9 cellular contexts compared by ENCODE assay signal in the genomic region with DNA sequence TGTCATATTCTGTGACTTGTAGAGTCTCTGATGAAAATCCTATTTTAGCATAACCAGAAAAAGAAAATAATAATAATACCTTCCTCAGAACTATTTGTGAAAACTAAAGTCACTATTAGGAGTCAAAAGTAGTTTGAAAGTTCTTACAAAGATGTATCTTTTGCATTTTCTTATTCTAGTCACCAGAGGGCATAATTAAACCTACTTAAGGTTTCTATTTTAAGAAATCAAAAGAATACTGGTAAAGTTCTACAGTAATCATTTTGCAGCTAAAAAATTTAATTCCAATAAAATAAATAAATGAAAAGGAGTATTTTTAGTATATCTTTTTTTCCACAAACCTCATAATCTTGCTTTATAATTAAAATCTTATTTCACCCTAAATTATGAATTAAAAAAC. TPM values are rescaled to one million over a fixed set of nuclear protein-coding genes. Genes with fewer than 3 reads are reported as not detected.
DNase-seq lines count a peak whose midpoint lies in the region; ATAC-seq, FAIRE-seq and TF ChIP-seq lines count a peak whose summit lies in the region.
"Had no signal": no experiment of that assay in that cellular context is flagged by ENCODE, and none has a peak within 500 bp of the region (broad histone marks: within the 10 kb centered on the region; RNA-seq: fewer than 3 reads in every experiment).

No MANE protein-coding gene starts in this region.

- H3K79me2 ChIP-seq in fibroblast of lung (ENCODE audit: control insufficient read depth, insufficient read depth, low read length), result no peaks in the 10 kb centered on the region

- H3K4me1 ChIP-seq in A673 (ENCODE audit: insufficient read depth, low read length, poor library complexity, severe bottlenecking) (no peaks in the 10 kb centered on the region), fibroblast of lung (ENCODE audit: control insufficient read depth, extremely low read depth, insufficient read depth, low read length) (no peaks in the 10 kb centered on the region)

- H3K27me3 ChIP-seq in A673 (replicated peaks; ENCODE audit: insufficient read depth, low read depth, low read length, poor library complexity) (no peaks in the 10 kb centered on the region), fibroblast of lung (ENCODE audit: control insufficient read depth, insufficient read depth, low read length) (no peaks in the 10 kb centered on the region)

- H3K4me3 ChIP-seq in A673 (ENCODE audit: low read depth, low read length, poor library complexity, severe bottlenecking) (no peak overlapping the region), fibroblast of lung (replicated peaks in 1 of 4; ENCODE audit: control extremely low read depth in 1 of 4, insufficient read depth in 1 of 4, low read depth in 3 of 4, low read length in 4 of 4) (no peak overlapping the region)

- FAIRE-seq in G401.6 (lab: Jason Lieb, UNC) (peak; percentile 90), RCC 7860 (lab: Jason Lieb, UNC) (peak; percentile 73)

- H3K27ac ChIP-seq in A673 (ENCODE audit: low read depth, low read length, poor library complexity, severe bottlenecking), result no peak overlapping the region
- H3K27ac ChIP-seq in fibroblast of lung (ENCODE audit: insufficient read depth, low read length), result no peak overlapping the region
- H3K27ac ChIP-seq: KMS-11 had no signal

- H2AFZ ChIP-seq in fibroblast of lung (ENCODE audit: low read length), result no peak overlapping the region

- peak; percentile 53 for TF ChIP-seq CTCF in A673 (conservative IDR thresholded peaks at IDR 0.05; ENCODE audit: low read depth, low read length)
- no peak for TF ChIP-seq CTCF in fibroblast of lung (conservative IDR thresholded peaks at IDR 0.05 in 1 of 2, IDR thresholded peaks at IDR 0.05 in 1 of 2; ENCODE audit: low read depth in 1 of 2, low read length in 2 of 2)

- no TSS peak for BruUV-seq in A673 (replicated peaks; lab: Mats Ljungman, UMichigan)

- no peak overlapping the region for H3K9ac ChIP-seq in fibroblast of lung (ENCODE audit: insufficient read depth, low read length)
- H3K9ac ChIP-seq: KMS-11 had no signal

- no peak overlapping the region for H3K4me2 ChIP-seq in fibroblast of lung (ENCODE audit: extremely low read depth, insufficient read depth, low read length)
- H3K4me2 ChIP-seq: KMS-11 had no signal

- H3K36me3 ChIP-seq in A673 (ENCODE audit: insufficient read depth, low read length, poor library complexity, severe bottlenecking), result no peaks in the 10 kb centered on the region
- H3K36me3 ChIP-seq in fibroblast of lung (ENCODE audit: control insufficient read depth, insufficient read depth, low read length), result no peaks in the 10 kb centered on the region

- H3K9me3 ChIP-seq in A673 (ENCODE audit: low read depth, low read length, poor library complexity, severe bottlenecking) (no peaks in the 10 kb centered on the region), fibroblast of lung (ENCODE audit: control insufficient read depth, insufficient read depth, low read depth, low read length) (no peaks in the 10 kb centered on the region)

- CTCF ChIA-PET in A673 (lab: Charles Lee), result interaction anchor here (1.5 kb wide), 1 partner anchor 148 kb away, joined by 5 read pairs; no protein-coding TSS in a partner anchor

- DNase-seq in A673 (ENCODE audit: low spot score) (peak; percentile 11), RCC 7860 (ENCODE audit: low spot score) (no peak), fibroblast of lung (ENCODE audit: low read depth in 2 of 2) (peak; percentile 13 to 44), foreskin melanocyte (no peak), 8988T (no peak)

- no peaks in the 10 kb centered on the region for H4K20me1 ChIP-seq in fibroblast of lung (ENCODE audit: control insufficient read depth, extremely low read depth, insufficient read depth, low read length)

- POLR2A ChIA-PET in A673 (lab: Charles Lee; ENCODE audit: low non-redundant PET), result no interaction called here

- ATAC-seq in HG03108 (IDR thresholded peaks at IDR 0.05; ENCODE audit: unreplicated experiment), result no peak
- no peak for ATAC-seq in HG02763 (IDR thresholded peaks at IDR 0.05; ENCODE audit: unreplicated experiment)

- intact Hi-C loops in A673 (cut with micrococcal nuclease; ENCODE audit: unreplicated experiment), result no loop called here

RNA-seq across cellular contexts. Expression of gene MCM9, which starts 28.0 kb away (rescaled TPM):
- 14.3 and 16.9 TPM in 2 replicates for total RNA-seq in A673 (2021)
- total RNA-seq in fibroblast of lung, result 9.6 and 12.3 TPM in 2 replicates
- 1.2 and 2.0 TPM in 2 replicates for polyA plus RNA-seq in fibroblast of lung
- polyA plus RNA-seq in fibroblast of lung (2012), result 4.1 and 5.7 TPM in 2 replicates
- polyA minus RNA-seq in fibroblast of lung (ENCODE audit: low replicate concordance), result 0.04 and 1.2 TPM in 2 replicates

Comparison
In these comparisons a context has a peak if more than half of its experiments do, and no peak if none do; other contexts are left out.
1. DNase-seq: peak in A673 (single experiment) and fibroblast of lung (2 of 2); none in RCC 7860 (single experiment), foreskin melanocyte (single experiment) and 8988T (single experiment).